29 cellular contexts compared by ENCODE assay signal in the genomic region with DNA sequence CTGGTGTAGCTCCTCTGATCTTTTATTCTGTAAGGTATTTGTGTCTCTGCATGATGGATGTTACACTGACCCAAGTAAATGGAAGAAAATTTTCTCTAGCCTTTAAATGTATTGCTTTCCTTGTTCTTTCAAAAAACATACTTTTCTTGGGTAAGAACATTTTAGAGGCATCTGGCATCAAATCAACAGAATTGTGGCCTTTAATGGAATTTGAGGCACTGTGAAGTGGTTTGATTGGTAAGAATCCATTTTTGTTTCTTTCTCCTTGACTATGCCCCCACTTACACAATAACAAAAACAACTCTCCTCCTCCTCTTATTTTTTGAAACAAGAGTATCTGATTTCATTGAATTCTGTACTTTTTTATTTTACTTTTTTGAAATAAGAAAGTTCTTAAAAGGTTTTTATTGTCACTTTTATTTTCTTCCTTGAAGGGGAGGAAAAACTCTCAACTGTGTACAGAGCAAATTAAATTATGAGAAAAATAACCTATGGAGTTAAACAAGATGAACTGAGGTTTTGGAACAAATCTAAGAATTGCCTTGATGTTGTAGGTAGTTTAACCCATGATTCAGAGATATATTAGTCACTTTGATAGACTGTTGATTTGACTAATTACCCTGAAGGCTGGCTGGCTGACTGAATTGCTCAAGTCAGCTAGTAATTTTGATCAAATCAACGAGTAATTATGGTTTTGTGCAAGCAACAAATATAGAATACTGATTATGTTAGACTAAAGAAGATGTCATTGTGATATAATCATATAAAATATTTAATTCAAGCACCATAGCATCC.
A peak's percentile ranks its signal among the peaks of the same experiment; 100 is the strongest.
DNase-seq lines count a peak whose midpoint lies in the region; ATAC-seq, FAIRE-seq and TF ChIP-seq lines count a peak whose summit lies in the region.
"Had no signal": no experiment of that assay in that cellular context is flagged by ENCODE, and none has a peak within 500 bp of the region (broad histone marks: within the 10 kb centered on the region; RNA-seq: fewer than 3 reads in every experiment).

No MANE protein-coding gene starts in this region.

- TF ChIP-seq RAD21 in SK-N-SH (IDR thresholded peaks at IDR 0.05; ENCODE audit: low read length), result no peak

- DNase-seq in SK-N-SH (no peak), bronchial epithelial cell (ENCODE audit: low read depth) (peak; percentile 85), myocyte (ENCODE audit: low read depth) (peak; percentile 34), left lobe of liver (ENCODE audit: low spot score) (no peak), MM.1S (no peak)
- DNase-seq: activated CD4-positive, alpha-beta T cell treated with anti-CD3 and anti-CD28 coated beads for 48 hours; activated CD8-positive, alpha-beta memory T cell treated with anti-CD3 and anti-CD28 coated beads for 24 hours; activated gamma-delta T cell treated with Interleukin-2 at 50 U/mL for 16 hours; activated naive CD8-positive, alpha-beta T cell treated with anti-CD3 and anti-CD28 coated beads, Interleukin-2, amount 10 ng/mL, durations not matched to agents 7 days and 5 days; body of pancreas; Calu3; cerebellar nuclear complex; DMS79; esophagus squamous epithelium; GM23248; kidney glomerular epithelial cell; NCI-H2029; NCI-H2227 treated with DMSO at 0.1 percent for 48 hours; NCI-H526; ovary; stimulated activated CD4-positive, alpha-beta T cell treated with anti-CD3 and anti-CD28 coated beads, Interleukin-1b, Interleukin-23, amount 100 ng/mL, for 48 hours; stimulated activated naive CD4-positive, alpha-beta T cell treated with Interleukin-2 at 50 U/mL for 16 hours; T-helper 9 cell; upper lobe of left lung; WERI-Rb-1 had no signal

- H3K9me3 ChIP-seq in HEK293 (ENCODE audit: control insufficient read depth, insufficient read depth, low read depth, low read length) (no peaks in the 10 kb centered on the region), SK-N-SH (peaks cover 2% of the 10 kb centered on the region; the same call in 1 of the 2 replicates), MM.1S (replicated peaks; ENCODE audit: insufficient read depth, low read length) (no peaks in the 10 kb centered on the region)
- H3K9me3 ChIP-seq: body of pancreas, ovary, suprapubic skin had no signal

- H3K9me2 ChIP-seq in SK-N-SH (no peaks in the 10 kb centered on the region), MM.1S (replicated peaks; ENCODE audit: insufficient read depth, low read length) (no peaks in the 10 kb centered on the region)

- H3K27ac ChIP-seq in HEK293 (ENCODE audit: extremely low read depth, low read depth, low read length) (no peak overlapping the region), SK-N-SH (ENCODE audit: low read depth in 2 of 2, low read length in 1 of 2) (no peak overlapping the region; a peak in 1 of 4 replicates), MM.1S (ENCODE audit: low read length) (no peak overlapping the region)
- H3K27ac ChIP-seq: body of pancreas, esophagus squamous epithelium, gastroesophageal sphincter, GM23248, ovary, suprapubic skin, upper lobe of left lung, WERI-Rb-1 had no signal

- POLR2A ChIA-PET in HEK293 (lab: Yijun Ruan, JAX) (no interaction called here), SK-N-SH (lab: Yijun Ruan, JAX) (no interaction called here)

- CTCF ChIA-PET in HEK293 (lab: Yijun Ruan, JAX), result interaction anchor here (0.7 kb wide), 1 partner anchor 65 kb away, joined by 3 read pairs; no protein-coding TSS in a partner anchor
- CTCF ChIA-PET in SK-N-SH (lab: Yijun Ruan, JAX), result no interaction called here

- H2AFZ ChIP-seq in SK-N-SH (ENCODE audit: low read depth) (no peak overlapping the region), MM.1S (ENCODE audit: low read length) (no peak overlapping the region)
- H2AFZ ChIP-seq: GM23248 had no signal

- FAIRE-seq in bronchial epithelial cell (lab: Jason Lieb, UNC), result no peak

- H3K4me3 ChIP-seq in HEK293 (ENCODE audit: low read depth, low read length) (no peak overlapping the region), SK-N-SH (ENCODE audit: low read depth in 2 of 2, low read length in 1 of 2) (no peak overlapping the region), bronchial epithelial cell (ENCODE audit: low read depth, low read length) (no peak overlapping the region), MM.1S (ENCODE audit: low read length) (no peak overlapping the region)
- H3K4me3 ChIP-seq: body of pancreas, esophagus squamous epithelium, gastroesophageal sphincter, GM23248, ovary, suprapubic skin, upper lobe of left lung had no signal

- H3K4me1 ChIP-seq in HEK293 (ENCODE audit: control insufficient read depth, insufficient read depth, low read length), result no peaks in the 10 kb centered on the region; the same call in 1 of the 2 replicates
- H3K4me1 ChIP-seq in SK-N-SH (ENCODE audit: control insufficient read depth in 1 of 2, insufficient read depth in 2 of 2, low read depth in 1 of 2, low read length in 1 of 2), result no peaks in the 10 kb centered on the region; a peak in 1 of 4 replicates
- no peaks in the 10 kb centered on the region for H3K4me1 ChIP-seq in MM.1S (ENCODE audit: low read length)
- H3K4me1 ChIP-seq: esophagus squamous epithelium, gastroesophageal sphincter, upper lobe of left lung had no signal

- H3K79me2 ChIP-seq in SK-N-SH (ENCODE audit: insufficient read depth), result no peaks in the 10 kb centered on the region
- no peaks in the 10 kb centered on the region for H3K79me2 ChIP-seq in MM.1S (ENCODE audit: low read length)

- no peak overlapping the region for H3K4me2 ChIP-seq in SK-N-SH
- H3K4me2 ChIP-seq in MM.1S (ENCODE audit: low read depth, low read length), result no peak overlapping the region

- H3K36me3 ChIP-seq in HEK293 (ENCODE audit: control insufficient read depth in 2 of 2, insufficient read depth in 1 of 2, low read length in 2 of 2) (no peaks in the 10 kb centered on the region), SK-N-SH (replicated peaks in 1 of 2; ENCODE audit: control insufficient read depth in 1 of 2, insufficient read depth in 2 of 2, low read length in 1 of 2) (no peaks in the 10 kb centered on the region), bronchial epithelial cell (ENCODE audit: control insufficient read depth, insufficient read depth, low read length) (no peaks in the 10 kb centered on the region), MM.1S (replicated peaks; ENCODE audit: insufficient read depth, low read length) (no peaks in the 10 kb centered on the region)
- H3K36me3 ChIP-seq: esophagus squamous epithelium, gastroesophageal sphincter, ovary, suprapubic skin, upper lobe of left lung, WERI-Rb-1 had no signal

- no peak for ATAC-seq in HG02798 (IDR thresholded peaks at IDR 0.05; ENCODE audit: poor library complexity, unreplicated experiment)
- ATAC-seq in left lobe of liver, result no peak
- ATAC-seq: body of pancreas, gastroesophageal sphincter had no signal

- H4K20me1 ChIP-seq in SK-N-SH (ENCODE audit: insufficient read depth), result no peaks in the 10 kb centered on the region
- H4K20me1 ChIP-seq in MM.1S (ENCODE audit: insufficient read depth, low read length), result no peaks in the 10 kb centered on the region

- H3K27me3 ChIP-seq in SK-N-SH (ENCODE audit: insufficient read depth), result no peaks in the 10 kb centered on the region
- no peaks in the 10 kb centered on the region for H3K27me3 ChIP-seq in bronchial epithelial cell (ENCODE audit: control insufficient read depth, insufficient read depth, low read length)
- no peaks in the 10 kb centered on the region for H3K27me3 ChIP-seq in MM.1S (replicated peaks; ENCODE audit: insufficient read depth, low read length)
- H3K27me3 ChIP-seq: body of pancreas, esophagus squamous epithelium, gastroesophageal sphincter, ovary, suprapubic skin, upper lobe of left lung had no signal

- H3K9ac ChIP-seq in SK-N-SH (no peak overlapping the region), MM.1S (ENCODE audit: low read length) (no peak overlapping the region)
- H3K9ac ChIP-seq: GM23248 had no signal

- 21% methylated on average over 1 of the region's 1 CpG for WGBS in SK-N-SH (ENCODE audit: low lambda C conversion rate)

- H3F3A ChIP-seq in SK-N-SH (replicated peaks; ENCODE audit: insufficient read depth) (no peaks in the 10 kb centered on the region), MM.1S (ENCODE audit: insufficient read depth, low read length) (no peaks in the 10 kb centered on the region)

- TF ChIP-seq CTCF in HEK293 (tag by site-specific recombination; IDR thresholded peaks at IDR 0.05) (no peak), SK-N-SH (IDR thresholded peaks at IDR 0.05) (no peak), bronchial epithelial cell (IDR thresholded peaks at IDR 0.05; ENCODE audit: insufficient read depth, low read length, severe bottlenecking) (no peak), MM.1S (IDR thresholded peaks at IDR 0.05; ENCODE audit: low read length) (no peak)

- TF ChIP-seq EP300 in SK-N-SH (IDR thresholded peaks at IDR 0.05; ENCODE audit: borderline replicate concordance in 1 of 2, low read depth in 1 of 2, low read length in 1 of 2), result no peak

TF ChIP-seq in SK-N-SH, 30 proteins besides CTCF, POLR2A, EP300 and RAD21:
- TF ChIP-seq, protein P1, sequence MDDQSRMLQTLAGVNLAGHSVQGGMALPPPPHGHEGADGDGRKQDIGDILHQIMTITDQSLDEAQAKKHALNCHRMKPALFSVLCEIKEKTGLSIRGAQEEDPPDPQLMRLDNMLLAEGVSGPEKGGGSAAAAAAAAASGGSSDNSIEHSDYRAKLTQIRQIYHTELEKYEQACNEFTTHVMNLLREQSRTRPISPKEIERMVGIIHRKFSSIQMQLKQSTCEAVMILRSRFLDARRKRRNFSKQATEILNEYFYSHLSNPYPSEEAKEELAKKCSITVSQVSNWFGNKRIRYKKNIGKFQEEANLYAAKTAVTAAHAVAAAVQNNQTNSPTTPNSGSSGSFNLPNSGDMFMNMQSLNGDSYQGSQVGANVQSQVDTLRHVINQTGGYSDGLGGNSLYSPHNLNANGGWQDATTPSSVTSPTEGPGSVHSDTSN (IDR thresholded peaks at IDR 0.05), result peak; percentile 48; the same call in 1 of the 2 replicates
- TF ChIP-seq GATA2 (CRISPR knock-in tag; IDR thresholded peaks at IDR 0.05) (no peak), NRF1 (IDR thresholded peaks at IDR 0.05; ENCODE audit: low read depth, low read length) (no peak)

Comparison
In these comparisons a context has a peak if more than half of its experiments do, and no peak if none do; other contexts are left out.
1. DNase-seq: peak in bronchial epithelial cell (single experiment) and myocyte (single experiment); none in SK-N-SH (single experiment), left lobe of liver (single experiment) and MM.1S (single experiment).